In the genomic region with DNA sequence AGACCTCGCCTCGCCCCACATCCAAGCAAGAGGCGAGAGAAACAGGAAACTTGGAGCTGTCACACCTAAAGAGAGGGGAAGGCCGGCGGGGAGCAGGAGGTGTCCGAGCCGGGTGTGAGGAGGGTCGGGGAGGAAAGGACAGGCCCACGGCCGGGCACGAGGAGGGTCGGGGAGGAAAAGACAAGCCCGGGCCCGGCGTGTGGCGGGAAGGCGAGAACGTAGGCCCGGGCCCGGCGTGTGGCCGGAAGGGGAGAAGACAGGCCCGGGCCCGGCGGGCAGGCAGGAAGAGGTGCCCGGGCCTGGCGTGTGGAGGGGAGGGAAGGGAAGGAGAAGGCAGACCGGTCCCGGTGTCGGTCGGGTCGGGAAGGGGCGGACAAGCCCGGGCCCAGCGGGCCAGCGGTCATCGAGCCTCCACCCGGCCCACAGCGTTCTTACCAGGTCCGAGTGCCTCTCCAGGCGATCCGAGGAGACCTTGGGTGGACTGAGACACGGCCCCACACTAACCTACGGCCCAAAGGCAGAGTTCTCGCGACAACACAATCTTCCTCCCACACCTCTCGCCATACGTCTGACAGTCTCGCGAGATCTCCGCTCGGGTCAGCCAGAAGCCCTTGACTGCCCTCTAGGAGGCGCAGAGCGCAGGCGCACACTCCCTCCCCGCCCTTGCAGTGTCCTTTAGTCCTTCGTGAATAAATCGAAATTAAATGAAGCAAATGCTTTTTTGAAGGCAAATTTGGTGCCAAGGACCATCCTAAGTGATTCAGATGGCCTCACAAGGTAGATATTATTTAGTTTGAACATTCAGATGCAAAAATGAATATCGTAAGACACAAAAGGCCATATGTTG, we compare ENCODE assay signal across 8 cellular contexts. TPM values are rescaled to one million over a fixed set of nuclear protein-coding genes. Genes with fewer than 3 reads are reported as not detected.
DNase-seq lines count a peak whose midpoint lies in the region; ATAC-seq lines count a peak whose summit lies in the region.

A gene (minus strand): TSS at position 533 of the 847 bp plus-strand sequence. CDS start 13,943 bp downstream, outside the sequence.

- ATAC-seq in GM21360 (IDR thresholded peaks at IDR 0.05; ENCODE audit: unreplicated experiment), result peak; percentile 92

- H3K27me3 ChIP-seq in endocrine pancreas (ENCODE audit: control insufficient read depth, insufficient read depth, low read length), result no peaks in the 10 kb centered on the region

- peak; percentile 84 for DNase-seq in COR-L47 (lab: John Stamatoyannopoulos, UW)
- DNase-seq in HT1080 (ENCODE audit: low read depth), result peak; percentile 94
- DNase-seq in NOMO-1 (lab: John Stamatoyannopoulos, UW; ENCODE audit: unreplicated experiment in 2 of 2), result peak; percentile 96 to 99
- DNase-seq in activated CD8-positive, alpha-beta memory T cell treated with anti-CD3 and anti-CD28 coated beads for 48 hours (ENCODE audit: low read depth in 2 of 3, low spot score in 2 of 3), result peak; percentile 81 to 91 (median 83)
- DNase-seq in mesenteric fat pad (ENCODE audit: low spot score), result peak; percentile 99
- DNase-seq in stimulated activated CD8-positive, alpha-beta memory T cell treated with anti-CD3 and anti-CD28 coated beads, Interleukin-15, amount 100 ng/mL, for 24 hours (ENCODE audit: low read depth), result peak; percentile 76

- no peaks in the 10 kb centered on the region for H3K9me3 ChIP-seq in endocrine pancreas (ENCODE audit: control insufficient read depth, low read length)

- peaks cover 28% of the 10 kb centered on the region for H3K4me1 ChIP-seq in endocrine pancreas (ENCODE audit: control insufficient read depth, insufficient read depth, low read length)

- peak within 1 kb of the TSS; percentile 91 for H3K9ac ChIP-seq in endocrine pancreas (ENCODE audit: control insufficient read depth, insufficient read depth, low read length)

- peak within 1 kb of the TSS; percentile 95 for H3K4me3 ChIP-seq in endocrine pancreas (ENCODE audit: control insufficient read depth, insufficient read depth, low read length)

- no peaks in the 10 kb centered on the region for H3K36me3 ChIP-seq in endocrine pancreas (ENCODE audit: control insufficient read depth, insufficient read depth, low read length)

RNA-seq across cellular contexts. Expression of the gene that starts here (rescaled TPM):
- total RNA-seq in HT1080 (2014; rRNA removed; shearing (Covaris generic)), result 161 and 176 TPM in 2 replicates
- 91.5 and 122 TPM in 2 replicates for polyA plus RNA-seq in HT1080 (2015; cell fraction: cytosol; rRNA removed)
- polyA plus RNA-seq in HT1080 (2015; cell fraction: nucleus; rRNA removed), result 143 and 160 TPM in 2 replicates
- 138 TPM for total RNA-seq in mesenteric fat pad

Comparison
In these comparisons a context has a peak if more than half of its experiments do, and no peak if none do; other contexts are left out.
1. Peak in every context shown above with its lines: DNase-seq, ATAC-seq and H3K4me3 ChIP-seq.